8 cellular contexts compared by ENCODE assay signal in the genomic region with DNA sequence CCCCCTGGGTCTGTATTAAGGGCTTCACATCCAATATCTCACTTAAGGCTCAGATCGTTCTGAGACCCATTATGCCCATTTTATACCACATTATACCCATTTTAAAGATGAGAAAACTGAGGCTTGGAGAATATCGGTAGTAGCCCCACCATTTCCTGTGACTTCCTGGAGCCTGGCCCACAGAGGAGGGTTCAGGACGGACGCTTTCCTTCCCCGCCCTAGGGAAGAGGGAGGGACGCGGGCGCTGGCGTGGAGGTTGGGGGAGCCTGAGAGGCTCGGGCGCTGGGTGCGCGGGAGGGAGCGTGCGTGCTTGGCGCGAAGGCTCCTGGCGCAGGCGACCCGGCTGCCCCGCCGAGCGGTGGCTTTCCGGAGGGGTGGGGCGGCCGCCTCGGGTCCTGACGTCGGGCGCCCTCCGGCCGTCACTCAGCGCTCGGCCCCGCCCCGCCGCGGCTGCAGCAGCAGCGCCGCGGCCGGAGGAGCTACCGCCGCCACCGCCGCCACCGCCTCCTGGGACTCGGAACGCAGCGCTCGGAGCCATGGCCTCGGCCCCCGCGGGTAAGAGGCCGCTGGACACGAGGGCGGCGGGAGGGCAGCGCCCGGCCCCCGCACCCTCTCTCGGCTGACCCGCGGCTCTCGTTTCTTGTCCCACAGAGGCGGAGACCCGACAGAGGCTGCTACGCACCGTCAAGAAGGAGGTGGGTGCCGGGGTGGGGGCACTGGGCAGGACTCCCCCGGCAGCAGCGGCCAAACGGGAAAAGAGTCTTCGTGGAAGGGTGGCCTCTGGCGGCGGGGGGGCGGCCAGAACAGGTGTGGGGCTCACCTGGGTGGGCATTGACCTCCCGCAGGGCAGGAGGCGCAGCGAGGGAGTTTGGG. TPM values are rescaled to one million over a fixed set of nuclear protein-coding genes. Genes with fewer than 3 reads are reported as not detected.
DNase-seq lines count a peak whose midpoint lies in the region; ATAC-seq, FAIRE-seq and TF ChIP-seq lines count a peak whose summit lies in the region.

Gene SGSM1 (plus strand): TSS at position 422 of the 873 bp plus-strand sequence. CDS start 115 bp downstream, at position 537.

- H3K4me1 Mint-ChIP-seq in activated B cell treated with CpG ODN at 0.5 μM for 24 hours: peaks cover 5% of the 10 kb centered on the region

- POLR2A ChIA-PET in activated B cell treated with CpG ODN at 0.5 μM for 24 hours (lab: Charles Lee): no interaction called here

- CTCF ChIA-PET in activated B cell treated with CpG ODN at 0.5 μM for 24 hours (lab: Charles Lee): no interaction called here

- no peak for FAIRE-seq in bronchial epithelial cell (lab: Jason Lieb, UNC)

- TF ChIP-seq POLR2A in spleen (IDR thresholded peaks at IDR 0.05): no peak

- ATAC-seq in activated B cell treated with CpG ODN at 0.5 μM for 24 hours (ENCODE audit: low read depth) (peak; percentile 95), GM19328 (IDR thresholded peaks at IDR 0.05; ENCODE audit: unreplicated experiment) (no peak)

- H3K27ac Mint-ChIP-seq in activated B cell treated with CpG ODN at 0.5 μM for 24 hours: no peak within 1 kb of the TSS

- peak within 1 kb of the TSS in 7 of 8 donors; percentile 20 to 79 (median 57) for H3K27ac ChIP-seq in spleen

- WGBS in spleen, 5 donors: 3 to 13% (median 6%) methylated on average over 28 to 80 of the region's 80 CpGs

- intact Hi-C loops in activated B cell treated with CpG ODN at 0.5 μM for 24 hours (cut with micrococcal nuclease): no loop called here
- intact Hi-C loops in spleen (cut with DNase I; ENCODE audit: low total_unique reads): no loop called here

- no peaks in the 10 kb centered on the region for H3K9me3 ChIP-seq in spleen

- peak within 1 kb of the TSS; percentile 76 for H3K4me3 Mint-ChIP-seq in activated B cell treated with CpG ODN at 0.5 μM for 24 hours

- peaks cover 0 to 18% (median 10%) of the 10 kb centered on the region in 6 donors for H3K4me1 ChIP-seq in spleen

- no peaks in the 10 kb centered on the region for H3K36me3 ChIP-seq in bronchial epithelial cell (ENCODE audit: control insufficient read depth, insufficient read depth, low read length)
- no peaks in the 10 kb centered on the region for H3K36me3 ChIP-seq in spleen

- no peaks in the 10 kb centered on the region for H3K36me3 Mint-ChIP-seq in activated B cell treated with CpG ODN at 0.5 μM for 24 hours (ENCODE audit: low read depth)

- H3K4me3 ChIP-seq in bronchial epithelial cell (ENCODE audit: low read depth, low read length) (peak within 1 kb of the TSS; percentile 34), spleen (peak within 1 kb of the TSS; percentile 37 to 73 (median 44))

- peaks cover 23% of the 10 kb centered on the region for H3K27me3 Mint-ChIP-seq in activated B cell treated with CpG ODN at 0.5 μM for 24 hours

- TF ChIP-seq CTCF in activated B cell treated with CpG ODN at 0.5 μM for 24 hours (IDR thresholded peaks at IDR 0.05): no peak
- TF ChIP-seq CTCF in bronchial epithelial cell (IDR thresholded peaks at IDR 0.05; ENCODE audit: insufficient read depth, low read length, severe bottlenecking): no peak
- TF ChIP-seq CTCF in spleen (IDR thresholded peaks at IDR 0.05 in 8 of 11, conservative IDR thresholded peaks at IDR 0.05 in 3 of 11): peak in 1 of 11 experiments; percentile 13

- DNase-seq in AG08395 (ENCODE audit: low spot score): peak; percentile 72
- peak; percentile 78 for DNase-seq in GM19240 (ENCODE audit: insufficient read length, low spot score)
- DNase-seq in NCI-H2029 treated with DMSO at 0.1 percent for 48 hours (lab: John Stamatoyannopoulos, UW): peak; percentile 59
- DNase-seq in activated B cell treated with CpG ODN at 0.5 μM for 24 hours: peak; percentile 73
- peak; percentile 12 for DNase-seq in bronchial epithelial cell (ENCODE audit: low read depth)
- peak; percentile 50 for DNase-seq in inferior parietal cortex (ENCODE audit: extremely low spot score)
- peak; percentile 92 for DNase-seq in spleen

- no peaks in the 10 kb centered on the region for H3K9me3 Mint-ChIP-seq in activated B cell treated with CpG ODN at 0.5 μM for 24 hours

- peaks cover 10% of the 10 kb centered on the region for H3K27me3 ChIP-seq in bronchial epithelial cell (ENCODE audit: control insufficient read depth, insufficient read depth, low read length)
- H3K27me3 ChIP-seq in spleen (replicated peaks in 1 of 7): peaks cover 0 to 22% (median 9%) of the 10 kb centered on the region in 7 donors

RNA-seq across cellular contexts. Expression of gene SGSM1, which starts in this region (rescaled TPM):
- total RNA-seq in activated B cell treated with CpG ODN at 0.5 μM for 24 hours: 0.05 and 0.09 TPM in 2 replicates
- total RNA-seq in bronchial epithelial cell: not detected in 2 replicates
- 1 to 10 TPM in 3 of 7 donors, under 1 TPM in 4; 0.37 to 1.3 (median 0.70) TPM for total RNA-seq in spleen
- under 1 TPM; 0.16 to 0.33 (median 0.22) TPM for polyA plus RNA-seq in spleen

Comparison
In these comparisons a context has a peak if more than half of its experiments do, and no peak if none do; other contexts are left out.
1. Peak in DNase-seq and ATAC-seq in activated B cell treated with CpG ODN at 0.5 μM for 24 hours; RNA of the gene not detected or under 1 TPM.
2. Peak in DNase-seq and H3K4me3 ChIP-seq in bronchial epithelial cell; RNA of the gene not detected or under 1 TPM.
3. DNase-seq: peak in every context shown above with its lines; median percentile 92 in spleen; 78 in GM19240; 73 in activated B cell treated with CpG ODN at 0.5 μM for 24 hours; 72 in AG08395; 59 in NCI-H2029 treated with DMSO at 0.1 percent for 48 hours; 50 in inferior parietal cortex; 12 in bronchial epithelial cell.